In the genomic region with DNA sequence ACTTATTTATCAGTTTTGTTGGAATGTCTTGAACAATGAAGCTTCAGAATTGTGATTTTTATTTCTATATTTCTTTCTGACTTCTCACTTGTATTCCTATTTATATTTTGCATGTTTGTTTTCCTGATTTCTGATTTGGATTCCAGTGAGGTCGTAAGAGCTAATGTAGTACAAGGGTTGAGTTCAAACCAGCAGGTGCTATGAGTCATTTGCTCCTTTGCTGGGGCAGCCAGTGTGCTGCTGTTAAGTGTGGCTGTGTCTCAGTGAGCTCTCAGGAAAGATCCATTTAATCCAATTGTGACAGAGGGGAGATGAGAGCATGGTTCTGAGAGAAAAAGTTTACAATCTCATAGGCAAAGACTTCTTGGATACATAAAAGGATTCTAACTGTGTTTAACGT, we compare ENCODE assay signal across 10 cellular contexts. TPM values are rescaled to one million over a fixed set of nuclear protein-coding genes. Genes with fewer than 3 reads are reported as not detected.
DNase-seq lines count a peak whose midpoint lies in the region; ATAC-seq and TF ChIP-seq lines count a peak whose summit lies in the region.
"Had no signal": no experiment of that assay in that cellular context is flagged by ENCODE, and none has a peak within 500 bp of the region (broad histone marks: within the 10 kb centered on the region; RNA-seq: fewer than 3 reads in every experiment).

No MANE protein-coding gene starts in this region.

- ATAC-seq in HG03571 (IDR thresholded peaks at IDR 0.05; ENCODE audit: unreplicated experiment) = no peak

- H3K4me1 ChIP-seq in left ventricle myocardium inferior (peaks cover 72% of the 10 kb centered on the region), subcutaneous abdominal adipose tissue (ENCODE audit: control insufficient read depth in 5 of 5, insufficient read depth in 5 of 5, low read length in 5 of 5) (peaks cover 0 to 58% (median 53%) of the 10 kb centered on the region in 5 donors)

- DNase-seq in SKM-1 treated with dmso at 0.1 percent for 144 hours (lab: John Stamatoyannopoulos, UW; ENCODE audit: unreplicated experiment) (peak; percentile 7), SKM-1 (lab: John Stamatoyannopoulos, UW; ENCODE audit: unreplicated experiment) (no peak), SW480 (ENCODE audit: low spot score) (peak; percentile 65), left ventricle myocardium inferior (peak; percentile 32), immature natural killer cell (no peak), cortex of kidney (lab: John Stamatoyannopoulos, UW) (no peak)
- DNase-seq: activated B cell treated with CpG ODN at 0.5 μM for 24 hours had no signal

- H3K27ac ChIP-seq in left ventricle myocardium inferior (replicated peaks) = peak overlapping the region; percentile 24
- H3K27ac ChIP-seq in subcutaneous abdominal adipose tissue (ENCODE audit: low read depth, low read length) = peak overlapping the region; percentile 40
- H3K27ac ChIP-seq: BLaER1 had no signal

- H3K27me3 ChIP-seq in left ventricle myocardium inferior (ENCODE audit: low read depth) (no peaks in the 10 kb centered on the region), subcutaneous abdominal adipose tissue (ENCODE audit: control insufficient read depth in 5 of 5, insufficient read depth in 4 of 5, low read length in 5 of 5) (no peaks in the 10 kb centered on the region)
- H3K27me3 ChIP-seq: BLaER1 had no signal

- H3K36me3 ChIP-seq in left ventricle myocardium inferior (no peaks in the 10 kb centered on the region), subcutaneous abdominal adipose tissue (ENCODE audit: control insufficient read depth in 5 of 5, insufficient read depth in 5 of 5, low read length in 5 of 5) (peaks cover 0 to 5% (median 0%) of the 10 kb centered on the region in 5 donors)

- no peak overlapping the region for H3K4me3 ChIP-seq in left ventricle myocardium inferior
- H3K4me3 ChIP-seq in subcutaneous abdominal adipose tissue (ENCODE audit: low read depth in 1 of 5, low read length in 5 of 5) = no peak overlapping the region
- H3K4me3 ChIP-seq: BLaER1 had no signal

- H3K36me3 Mint-ChIP-seq in immature natural killer cell = no peaks in the 10 kb centered on the region

- no peaks in the 10 kb centered on the region for H3K27me3 Mint-ChIP-seq in immature natural killer cell (ENCODE audit: low read depth in 3 of 3)
- H3K27me3 Mint-ChIP-seq: activated B cell treated with CpG ODN at 0.5 μM for 24 hours had no signal

- no peak overlapping the region for H3K27ac Mint-ChIP-seq in immature natural killer cell
- H3K27ac Mint-ChIP-seq: activated B cell treated with CpG ODN at 0.5 μM for 24 hours had no signal

- no peaks in the 10 kb centered on the region for H3K9me3 Mint-ChIP-seq in immature natural killer cell
- H3K9me3 Mint-ChIP-seq: activated B cell treated with CpG ODN at 0.5 μM for 24 hours had no signal

- no peak overlapping the region for H3K9ac ChIP-seq in subcutaneous abdominal adipose tissue (ENCODE audit: low read length in 5 of 5)
- H3K9ac ChIP-seq: BLaER1 had no signal

- intact Hi-C loops in left ventricle myocardium inferior (cut with micrococcal nuclease) = no loop called here

- H3K4me3 Mint-ChIP-seq in immature natural killer cell = no peak overlapping the region
- H3K4me3 Mint-ChIP-seq: activated B cell treated with CpG ODN at 0.5 μM for 24 hours had no signal

- TF ChIP-seq CTCF in left ventricle myocardium inferior (IDR thresholded peaks at IDR 0.05; ENCODE audit: borderline replicate concordance) = no peak

- no peaks in the 10 kb centered on the region for H3K9me3 ChIP-seq in left ventricle myocardium inferior (replicated peaks)
- no peaks in the 10 kb centered on the region for H3K9me3 ChIP-seq in subcutaneous abdominal adipose tissue (ENCODE audit: control insufficient read depth in 5 of 5, low read length in 5 of 5)

- H3K4me1 Mint-ChIP-seq in immature natural killer cell = peaks cover 12 to 23% of the 10 kb centered on the region in 2 donors

RNA-seq across cellular contexts. Expression of gene MCU, which starts 48.6 kb away (rescaled TPM):
- 20.3 TPM for total RNA-seq in left ventricle myocardium inferior
- 10 to 100 TPM in 2 of 3 donors, 1 to 10 TPM in 1; 9.2 to 11.6 (median 11.5) TPM for polyA plus RNA-seq in immature natural killer cell

Comparison
In these comparisons a context has a peak if more than half of its experiments do, and no peak if none do; other contexts are left out.
1. DNase-seq: peak in SKM-1 treated with dmso at 0.1 percent for 144 hours (single experiment), SW480 (single experiment) and left ventricle myocardium inferior (single experiment); none in SKM-1 (single experiment), immature natural killer cell (0 of 3) and cortex of kidney (single experiment).